In the genomic region with DNA sequence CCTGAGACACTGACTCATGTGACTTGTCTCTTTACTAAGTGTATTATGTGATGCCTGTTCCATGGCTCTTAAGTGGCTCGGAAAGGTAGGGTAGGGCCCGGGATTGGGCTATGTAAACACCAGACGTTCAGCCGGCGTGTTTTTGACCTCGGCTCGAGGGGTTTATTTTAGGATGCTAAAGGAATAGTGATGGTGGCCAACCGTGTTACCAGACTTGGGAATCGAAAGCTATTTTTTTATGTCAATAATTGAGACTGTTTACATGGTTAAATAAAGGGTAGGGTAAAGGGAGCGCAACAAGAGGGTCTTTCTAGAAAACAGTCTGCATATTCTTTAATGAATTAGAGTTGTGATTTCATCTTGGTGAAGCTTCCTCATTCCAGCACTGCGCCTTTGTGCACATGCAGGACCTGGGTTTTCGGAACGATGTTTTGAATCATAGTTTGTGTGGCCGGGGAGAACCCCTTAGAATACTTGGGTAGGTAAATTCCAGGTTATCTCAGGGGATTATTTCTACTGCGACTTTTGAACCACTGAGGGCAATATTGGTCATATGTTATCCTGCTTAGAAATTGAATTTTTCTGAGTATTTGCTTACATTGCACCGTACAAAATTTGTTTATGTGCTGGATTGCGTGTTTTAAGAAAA, we compare ENCODE assay signal across 8 cellular contexts. TPM values are rescaled to one million over a fixed set of nuclear protein-coding genes. Genes with fewer than 3 reads are reported as not detected.
DNase-seq lines count a peak whose midpoint lies in the region; ATAC-seq, FAIRE-seq and TF ChIP-seq lines count a peak whose summit lies in the region.

No MANE protein-coding gene starts in this region.

- H3K23ac ChIP-seq in H1 (ENCODE audit: insufficient read length), result no peak overlapping the region

- H4K20me1 ChIP-seq in H1 (replicated peaks in 1 of 2; ENCODE audit: control insufficient read depth in 1 of 2, insufficient read depth in 2 of 2, low read length in 2 of 2), result no peaks in the 10 kb centered on the region

- no peak for TF ChIP-seq POLR2A in H1 (IDR thresholded peaks at IDR 0.05; ENCODE audit: control extremely low read depth in 1 of 2, low read depth in 2 of 2, low read length in 2 of 2)
- no peak for TF ChIP-seq POLR2A in stomach (IDR thresholded peaks at IDR 0.05)

- no peak overlapping the region for H2BK20ac ChIP-seq in H1 (ENCODE audit: low read length)

- H3K14ac ChIP-seq in H1 (ENCODE audit: insufficient read length), result no peak overlapping the region

- 10% methylated on average over 17 of the region's 17 CpGs; no CpG with 5 or more reads in 1 of the 2 experiments for WGBS in H1 (ENCODE audit: extremely low coverage in 1 of 2, insufficient coverage in 1 of 2, insufficient read length in 1 of 2, insufficient replicate concordance in 2 of 2, low coverage in 1 of 2, low lambda C conversion rate in 2 of 2, missing lambda C conversion rate in 1 of 2), 2 experiments
- WGBS in stomach, 5 donors, result 0 to 2% (median 1%) methylated on average over 17 of the region's 17 CpGs

- H3K4ac ChIP-seq in H1 (replicated peaks; ENCODE audit: insufficient read length, low read depth, low read length), result no peak overlapping the region

- H4K5ac ChIP-seq in H1 (ENCODE audit: insufficient read length, low read depth, low read length), result no peak overlapping the region

- intact Hi-C loops in mucosa of descending colon (cut with DNase I, micrococcal nuclease), result loop anchor here in 1 of 2 donors (10.0 kb wide), 1 partner anchor 165 kb away; no protein-coding TSS in a partner anchor
- intact Hi-C loops in stomach (cut with DNase I; ENCODE audit: low total_unique reads), result no loop called here

- no peak for TF ChIP-seq RAD21 in H1 (IDR thresholded peaks at IDR 0.05 in 1 of 2, conservative IDR thresholded peaks at IDR 0.05 in 1 of 2; ENCODE audit: low read depth in 2 of 2, low read length in 2 of 2)

- DNase-seq in ELR (ENCODE audit: low read depth) (peak; percentile 54), H4 (ENCODE audit: low spot score) (peak; percentile 31), NCI-H1417 treated with DMSO at 0.1 percent for 48 hours (lab: John Stamatoyannopoulos, UW) (peak; percentile 38), H1 (ENCODE audit: low read depth in 1 of 2, low spot score in 2 of 2) (no peak), mucosa of descending colon (peak in 1 of 3 donors; percentile 46), stomach (no peak)

- no peak overlapping the region for H3K18ac ChIP-seq in H1 (ENCODE audit: extremely low read depth, low read length)

- H3K4me2 ChIP-seq in H1 (ENCODE audit: insufficient read depth in 1 of 2, low read depth in 2 of 2, low read length in 2 of 2), result peak overlapping the region; percentile 62 to 77

- POLR2A ChIA-PET in H1 (lab: Charles Lee; ENCODE audit: partially characterized antibody), result interaction anchor here (1.3 to 1.9 kb wide), 3 partner anchors 10 to 73 kb away, joined by 3 to 9 read pairs (median 4); no protein-coding TSS in a partner anchor

- H3K9me3 ChIP-seq in H1 (ENCODE audit: insufficient read depth in 2 of 2, low read depth in 1 of 2, low read length in 1 of 2) (peaks cover 1 to 4% of the 10 kb centered on the region in 2 experiments; a peak in 3 of 4 replicates), mucosa of descending colon (no peaks in the 10 kb centered on the region), stomach (no peaks in the 10 kb centered on the region)

- H2BK5ac ChIP-seq in H1 (ENCODE audit: low read depth, low read length), result no peak overlapping the region

- TF ChIP-seq EP300 in H1 (IDR thresholded peaks at IDR 0.05; ENCODE audit: borderline replicate concordance in 1 of 2, low read depth in 2 of 2, low read length in 2 of 2) (no peak), stomach (IDR thresholded peaks at IDR 0.05) (no peak)

- no peak overlapping the region for H2AFZ ChIP-seq in H1 (ENCODE audit: low read length)

- no peak overlapping the region for H4K91ac ChIP-seq in H1 (replicated peaks; ENCODE audit: insufficient read length, low read length)

- no peak overlapping the region for H3K56ac ChIP-seq in H1 (replicated peaks; ENCODE audit: insufficient read length, low read depth, low read length)

- CTCF ChIA-PET in H1 (lab: Charles Lee; ENCODE audit: partially characterized antibody), result interaction anchor here (0.6 to 5.2 kb wide), 5 partner anchors 12 to 171 kb away, joined by 3 to 30 read pairs (median 4); no protein-coding TSS in a partner anchor

- TF ChIP-seq CTCF in H1 (IDR thresholded peaks at IDR 0.05; ENCODE audit: control extremely low read depth in 1 of 3, insufficient read depth in 1 of 3, low read depth in 1 of 3, low read length in 3 of 3) (no peak), mucosa of descending colon (IDR thresholded peaks at IDR 0.05) (no peak), stomach (IDR thresholded peaks at IDR 0.05) (no peak)

- no peak overlapping the region for H2BK12ac ChIP-seq in H1 (ENCODE audit: low read depth, low read length)

- FAIRE-seq in H1 (lab: Jason Lieb, UNC), result no peak

- peak overlapping the region; percentile 89 to 94 (median 92) for H3K4me3 ChIP-seq in H1 (ENCODE audit: extremely low read depth in 1 of 4, insufficient read depth in 2 of 4, low read depth in 3 of 4, low read length in 4 of 4)
- H3K4me3 ChIP-seq in mucosa of descending colon, result peak overlapping the region; percentile 85
- H3K4me3 ChIP-seq in stomach, result peak overlapping the region; percentile 76 to 96 (median 88)

- H3K4me1 ChIP-seq in H1 (replicated peaks in 1 of 4; ENCODE audit: control insufficient read depth in 3 of 4, insufficient read depth in 4 of 4, low read length in 3 of 4) (no peaks in the 10 kb centered on the region), mucosa of descending colon (ENCODE audit: low read depth) (peaks cover 11% of the 10 kb centered on the region), stomach (peaks cover 4 to 42% (median 25%) of the 10 kb centered on the region in 4 donors)

- H3K36me3 ChIP-seq in H1 (ENCODE audit: control insufficient read depth in 2 of 4, insufficient read depth in 4 of 4, low read length in 3 of 4) (no peaks in the 10 kb centered on the region), mucosa of descending colon (ENCODE audit: low read depth) (no peaks in the 10 kb centered on the region), stomach (no peaks in the 10 kb centered on the region)

- H3K79me1 ChIP-seq in H1 (ENCODE audit: low read depth, low read length), result peaks cover 3% of the 10 kb centered on the region

- peak overlapping the region; percentile 42 to 85 (median 80); a peak in 4 of 7 replicates for H3K9ac ChIP-seq in H1 (replicated peaks in 1 of 4; ENCODE audit: extremely low read depth in 1 of 4, low read depth in 3 of 4, low read length in 3 of 4)

- H3K27ac ChIP-seq in H1 (ENCODE audit: low read depth, low read length) (no peak overlapping the region), stomach (peak overlapping the region; percentile 96 to 99 (median 98))

- no peak overlapping the region for H2AK5ac ChIP-seq in H1 (ENCODE audit: low read depth, low read length)

- H3K79me2 ChIP-seq in H1 (ENCODE audit: control insufficient read depth in 1 of 2, insufficient read depth in 2 of 2, low read length in 2 of 2), result peaks cover 3 to 53% of the 10 kb centered on the region in 2 experiments

- H4K8ac ChIP-seq in H1 (ENCODE audit: extremely low read depth, insufficient read depth, low read length), result no peak overlapping the region

- no peak overlapping the region for H2BK120ac ChIP-seq in H1 (replicated peaks; ENCODE audit: low read depth, low read length)

- no peaks in the 10 kb centered on the region for H3K27me3 ChIP-seq in H1 (replicated peaks in 1 of 4; ENCODE audit: control insufficient read depth in 3 of 4, extremely low read depth in 1 of 4, insufficient read depth in 3 of 4, low read length in 3 of 4)
- no peaks in the 10 kb centered on the region for H3K27me3 ChIP-seq in stomach

- H3K23me2 ChIP-seq in H1 (ENCODE audit: low read depth, low read length), result peaks cover 5% of the 10 kb centered on the region

- H2BK15ac ChIP-seq in H1 (ENCODE audit: low read length), result no peak overlapping the region

- peak; percentile 50 to 52 for ATAC-seq in activated CD4-positive, CD25-positive, alpha-beta regulatory T cell treated with anti-CD3 and anti-CD28 coated beads, Interleukin-2, amount 50 U/mL, for 24 hours
- ATAC-seq in mucosa of descending colon (peak; percentile 12), GM19452 (IDR thresholded peaks at IDR 0.05; ENCODE audit: unreplicated experiment) (no peak)

TF ChIP-seq in H1, 55 proteins besides CTCF, POLR2A, EP300 and RAD21 (continues in another document):
- no peak for TF ChIP-seq SIX5 (IDR thresholded peaks at IDR 0.05; ENCODE audit: low read depth, low read length)
- TF ChIP-seq EZH2 (IDR thresholded peaks at IDR 0.05; ENCODE audit: low read depth, low read length, severe bottlenecking), result no peak
- TF ChIP-seq, protein P1, sequence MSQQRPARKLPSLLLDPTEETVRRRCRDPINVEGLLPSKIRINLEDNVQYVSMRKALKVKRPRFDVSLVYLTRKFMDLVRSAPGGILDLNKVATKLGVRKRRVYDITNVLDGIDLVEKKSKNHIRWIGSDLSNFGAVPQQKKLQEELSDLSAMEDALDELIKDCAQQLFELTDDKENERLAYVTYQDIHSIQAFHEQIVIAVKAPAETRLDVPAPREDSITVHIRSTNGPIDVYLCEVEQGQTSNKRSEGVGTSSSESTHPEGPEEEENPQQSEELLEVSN (IDR thresholded peaks at IDR 0.05), result no peak
- no peak for TF ChIP-seq RFX5 (IDR thresholded peaks at IDR 0.05; ENCODE audit: borderline replicate concordance, low read depth, low read length)
- TF ChIP-seq SUZ12 (IDR thresholded peaks at IDR 0.05; ENCODE audit: low read length), result no peak
- no peak for TF ChIP-seq TCF12 (IDR thresholded peaks at IDR 0.05; ENCODE audit: low read depth, low read length)
- no peak for TF ChIP-seq SRF (IDR thresholded peaks at IDR 0.05; ENCODE audit: low read depth, low read length)
- no peak for TF ChIP-seq SAP30 (IDR thresholded peaks at IDR 0.05; ENCODE audit: insufficient read depth, insufficient replicate concordance, low read length)
- no peak for TF ChIP-seq TAF1 (IDR thresholded peaks at IDR 0.05; ENCODE audit: low read depth, low read length)
- no peak for TF ChIP-seq TBP (IDR thresholded peaks at IDR 0.05; ENCODE audit: low read depth, low read length)
- TF ChIP-seq CREB1 (IDR thresholded peaks at IDR 0.05), result no peak

RNA-seq across cellular contexts. Expression of gene PIK3CA, which starts 1.2 kb away (rescaled TPM):
- 17.9 and 21.0 TPM in 2 replicates for total RNA-seq in H4 (2014; rRNA removed; shearing (Covaris generic))
- 11.3 and 14.1 TPM in 2 replicates for total RNA-seq in H1 (2021; fragmentation: NEBNext Ultra II Directional; extraction: Animal tissue kit (Norgen Biotek cat#: 25700))
- polyA plus RNA-seq in H1 (2011; rRNA removed), result 1.6 and 4.8 TPM in 2 replicates
- polyA plus RNA-seq in H1 (2011; cell fraction: cytosol; rRNA removed), result 2.1 TPM
- polyA plus RNA-seq in H1 (2011; cell fraction: nucleus; rRNA removed), result 1.2 TPM
- 3.1 to 9.4 TPM (median 4.4 TPM) in 4 replicates for polyA plus RNA-seq in H1 (2012, experiment 1 of 2)
- polyA plus RNA-seq in H1 (2012, experiment 2 of 2), result 0.16 TPM
- polyA plus RNA-seq in H1 (2013, experiment 1 of 2), result 3.7 TPM
- 3.9 TPM for polyA plus RNA-seq in H1 (2013, experiment 2 of 2)
- polyA minus RNA-seq in H1 (2011; rRNA and poly(A)+ RNA removed), result 7.8 and 12.4 TPM in 2 replicates
- 6.5 TPM for polyA minus RNA-seq in H1 (2011; cell fraction: cytosol; rRNA and poly(A)+ RNA removed)
- 15.5 TPM for polyA minus RNA-seq in H1 (2011; cell fraction: nucleus; rRNA and poly(A)+ RNA removed)
- total RNA-seq in mucosa of descending colon, result 10 to 100 TPM; 16.5 to 30.6 (median 19.5) TPM
- total RNA-seq in stomach, result 100 to 1,000 TPM in 1 of 5 donors, 10 to 100 TPM in 3, 1 to 10 TPM in 1; 2.6 to 144 (median 22.3) TPM
- polyA plus RNA-seq in stomach, result 1 to 10 TPM; 3.4 to 5.6 (median 4.1) TPM

Comparison
In these comparisons a context has a peak if more than half of its experiments do, and no peak if none do; other contexts are left out.
1. DNase-seq: peak in ELR (single experiment), H4 (single experiment) and NCI-H1417 treated with DMSO at 0.1 percent for 48 hours (single experiment); none in H1 (0 of 2) and stomach (single experiment).
2. Peak in every context shown above with its lines, with median percentiles within 50 percentile points of each other: H3K4me3 ChIP-seq.